Comparison of ENCODE assay signal across 26 cellular contexts in the genomic region with DNA sequence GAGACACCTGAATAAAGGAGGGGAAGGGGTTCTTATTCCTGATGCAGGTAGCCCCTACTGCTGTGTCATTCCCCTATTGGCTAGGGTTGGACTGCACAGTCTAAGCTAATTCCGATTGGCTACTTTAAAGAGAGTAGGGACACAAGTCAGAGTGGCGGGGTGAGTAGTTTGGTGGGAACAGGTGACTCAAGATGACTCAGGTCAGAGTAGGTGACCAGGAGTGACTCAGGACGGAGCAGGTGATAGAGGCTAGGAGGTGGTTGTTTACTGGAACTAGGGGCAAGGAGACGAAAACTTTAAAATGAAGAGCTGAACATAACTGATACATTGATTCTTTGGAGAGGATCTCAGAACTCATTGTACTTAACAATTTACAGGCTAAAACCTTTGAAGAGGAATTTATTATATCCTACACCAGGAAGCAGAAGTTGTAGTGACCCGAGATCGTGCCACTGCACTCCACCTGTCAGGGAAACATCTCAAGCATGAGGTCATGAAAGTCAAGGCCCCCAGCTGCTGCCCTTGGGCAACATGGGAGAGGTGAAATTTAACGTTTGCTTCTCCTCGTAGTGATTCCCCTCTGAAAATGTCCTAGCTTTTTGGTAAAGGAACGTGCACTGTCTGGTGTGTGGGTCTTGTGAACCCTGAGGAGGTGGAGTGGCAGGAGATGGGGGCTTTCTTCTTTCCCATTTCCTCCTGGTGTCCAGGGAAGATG. TPM values are rescaled to one million over a fixed set of nuclear protein-coding genes. Genes with fewer than 3 reads are reported as not detected.
"Had no signal": no experiment of that assay in that cellular context is flagged by ENCODE, and none has a peak within 500 bp of the region (broad histone marks: within the 10 kb centered on the region; RNA-seq: fewer than 3 reads in every experiment).

No MANE protein-coding gene starts in this region.

- H3K4me3 ChIP-seq: K562 had no signal

- H3K4me3 Mint-ChIP-seq: activated CD4-positive, alpha-beta T cell treated with anti-CD3 and anti-CD28 coated beads, Interleukin-2, amount 10 ng/mL, durations not matched to agents 24 days and 14 days; activated CD8-positive, alpha-beta memory T cell treated with anti-CD3 and anti-CD28 coated beads, Interleukin-2, amount 10 ng/mL, durations not matched to agents 7 days and 5 days; activated naive CD4-positive, alpha-beta T cell treated with anti-CD3 and anti-CD28 coated beads, Interleukin-2, amount 50 U/mL, for 24 hours; activated T-cell treated with anti-CD3 and anti-CD28 coated beads, Interleukin-2, amount 50 U/mL, for 24 hours; activated T-helper 1 cell treated with anti-CD3 and anti-CD28 coated beads, Interleukin-12 subunit alpha, Interleukin-12 subunit beta, Interleukin-2, Interleukin-4 antibody, amounts not matched to agents 30 ng/mL and 10 ng/mL and 1 ng/mL, durations not matched to agents 14 hours and 24 hours and 36 hours; central memory CD8-positive, alpha-beta T cell; T-helper 17 cell; WTC11 had no signal

- FAIRE-seq: K562, RCC 7860 had no signal

- H3K27ac Mint-ChIP-seq: activated CD4-positive, alpha-beta T cell treated with anti-CD3 and anti-CD28 coated beads, Interleukin-2, amount 10 ng/mL, durations not matched to agents 24 days and 14 days; activated CD8-positive, alpha-beta memory T cell treated with anti-CD3 and anti-CD28 coated beads, Interleukin-2, amount 10 ng/mL, durations not matched to agents 7 days and 5 days; activated naive CD4-positive, alpha-beta T cell treated with anti-CD3 and anti-CD28 coated beads, Interleukin-2, amount 50 U/mL, for 24 hours; activated T-cell treated with anti-CD3 and anti-CD28 coated beads, Interleukin-2, amount 50 U/mL, for 24 hours; activated T-helper 1 cell treated with anti-CD3 and anti-CD28 coated beads, Interleukin-12 subunit alpha, Interleukin-12 subunit beta, Interleukin-2, Interleukin-4 antibody, amounts not matched to agents 30 ng/mL and 10 ng/mL and 1 ng/mL, durations not matched to agents 14 hours and 24 hours and 36 hours; T-helper 17 cell; WTC11 had no signal

- H3K4me1 Mint-ChIP-seq: central memory CD8-positive, alpha-beta T cell had no signal

- DNase-seq: activated CD4-positive, alpha-beta T cell treated with anti-CD3 and anti-CD28 coated beads, Interleukin-2, amount 10 ng/mL, durations not matched to agents 24 days and 14 days; activated CD4-positive, alpha-beta T cell treated with anti-CD3 and anti-CD28 coated beads, Interleukin-2, amount 50 U/mL, for 48 hours; activated CD4-positive, CD25-positive, alpha-beta regulatory T cell treated with anti-CD3 and anti-CD28 coated beads, Interleukin-2, amount 50 U/mL, for 72 hours; activated CD8-positive, alpha-beta memory T cell treated with anti-CD3 and anti-CD28 coated beads, Interleukin-2, amount 10 ng/mL, durations not matched to agents 7 days and 5 days; activated effector memory CD4-positive, alpha-beta T cell treated with Interleukin-2 at 50 U/mL for 16 hours; activated naive CD4-positive, alpha-beta T cell; activated T-cell treated with anti-CD3 and anti-CD28 coated beads, Interleukin-2, amount 50 U/mL, for 24 hours; aorta; Karpas-422; NCI-H1092; NCI-H1417 treated with DMSO at 0.1 percent for 48 hours; NCI-H1694; NCI-H2029; NCI-H345; NCI-H510A; NCI-H526 treated with DMSO at 0.1 percent for 48 hours; NK-92 treated with Interleukin-12 subunit alpha and Interleukin-12 subunit beta, amount 100 ng/mL, for 24 hours; SHP77 treated with DMSO at 0.1 percent for 48 hours; T-helper 17 cell; T-helper 9 cell had no signal

RNA-seq across cellular contexts. Expression of a gene that starts 4.5 kb away (rescaled TPM):
- total RNA-seq: activated CD8-positive, alpha-beta memory T cell treated with anti-CD3 and anti-CD28 coated beads, Interleukin-2, amount 10 ng/mL, durations not matched to agents 7 days and 5 days had no signal
- polyA plus RNA-seq: K562 had no signal

RNA-seq across cellular contexts. Expression of a gene that starts 54.2 kb away (rescaled TPM):
- total RNA-seq: activated CD4-positive, alpha-beta T cell treated with anti-CD3 and anti-CD28 coated beads, Interleukin-2, amount 10 ng/mL, durations not matched to agents 24 days and 14 days; activated CD8-positive, alpha-beta memory T cell treated with anti-CD3 and anti-CD28 coated beads, Interleukin-2, amount 10 ng/mL, durations not matched to agents 7 days and 5 days; activated T-helper 1 cell treated with anti-CD3 and anti-CD28 coated beads, Interleukin-12 subunit alpha, Interleukin-12 subunit beta, Interleukin-2, Interleukin-4 antibody, amounts not matched to agents 30 ng/mL and 10 ng/mL and 1 ng/mL, durations not matched to agents 14 hours and 24 hours and 36 hours; K562; T-helper 17 cell; WTC11 had no signal
- polyA plus RNA-seq: K562 had no signal
